1 cellular context compared by ENCODE assay signal in the genomic region with DNA sequence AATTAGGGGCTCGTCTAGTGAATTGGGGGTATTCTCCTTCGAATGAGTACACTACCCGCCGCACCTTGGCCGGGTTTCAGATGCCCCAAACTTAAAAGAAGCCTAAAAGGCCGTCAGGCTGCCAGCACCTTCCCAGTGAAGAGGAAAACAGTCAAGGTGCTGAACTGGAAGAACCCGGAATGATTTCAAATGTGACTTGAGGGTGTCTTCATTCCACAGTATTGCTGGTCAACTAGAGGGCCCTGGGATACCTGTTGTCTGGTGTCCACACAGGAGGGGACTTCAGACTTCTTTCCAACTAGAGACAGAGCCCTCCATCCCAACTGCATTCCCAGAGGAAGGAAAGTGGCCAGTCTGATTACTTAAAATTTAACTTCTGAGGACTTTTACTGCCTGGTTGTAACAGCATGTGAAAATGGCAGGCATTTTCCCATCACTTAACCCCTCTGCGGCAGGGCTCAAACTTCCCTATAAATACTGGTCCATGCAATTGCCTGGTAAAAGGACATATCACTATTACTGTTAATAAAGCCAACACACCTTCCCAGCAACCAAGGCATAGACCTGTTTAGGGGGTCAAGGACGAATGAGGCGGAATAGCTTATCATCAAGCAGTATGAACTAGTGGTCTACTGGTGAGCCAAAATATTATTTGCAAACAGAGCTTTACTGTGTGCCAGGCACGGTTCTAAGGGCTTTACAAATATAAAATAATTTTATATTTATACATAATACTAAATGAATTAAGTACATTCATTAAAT.
TF ChIP-seq lines count a peak whose summit lies in the region.

No MANE protein-coding gene starts in this region.

TF ChIP-seq in HepG2, 621 proteins besides CTCF, POLR2A, EP300 and RAD21 (continued from another document and continues in another):
- TF ChIP-seq, protein P1, sequence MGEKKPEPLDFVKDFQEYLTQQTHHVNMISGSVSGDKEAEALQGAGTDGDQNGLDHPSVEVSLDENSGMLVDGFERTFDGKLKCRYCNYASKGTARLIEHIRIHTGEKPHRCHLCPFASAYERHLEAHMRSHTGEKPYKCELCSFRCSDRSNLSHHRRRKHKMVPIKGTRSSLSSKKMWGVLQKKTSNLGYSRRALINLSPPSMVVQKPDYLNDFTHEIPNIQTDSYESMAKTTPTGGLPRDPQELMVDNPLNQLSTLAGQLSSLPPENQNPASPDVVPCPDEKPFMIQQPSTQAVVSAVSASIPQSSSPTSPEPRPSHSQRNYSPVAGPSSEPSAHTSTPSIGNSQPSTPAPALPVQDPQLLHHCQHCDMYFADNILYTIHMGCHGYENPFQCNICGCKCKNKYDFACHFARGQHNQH (CRISPR knock-in tag; IDR thresholded peaks at IDR 0.05), result 0 out of 2 replicates have a peak, but pooled peaks have one; percentile 8
- TF ChIP-seq ZEB1 (IDR thresholded peaks at IDR 0.05; ENCODE audit: insufficient replicate concordance, low read depth) (peak; percentile 45), SETDB1 (CRISPR knock-in tag; IDR thresholded peaks at IDR 0.05; ENCODE audit: borderline replicate concordance) (no peak), CAMTA2 (CRISPR knock-in tag; IDR thresholded peaks at IDR 0.05; ENCODE audit: borderline replicate concordance) (0 out of 2 replicates have a peak, but pooled peaks have one; percentile 67), ELF4 (CRISPR knock-in tag; IDR thresholded peaks at IDR 0.05; ENCODE audit: borderline replicate concordance) (0 out of 2 replicates have a peak, but pooled peaks have one; percentile 68), FOXM1 (CRISPR knock-in tag; IDR thresholded peaks at IDR 0.05) (no peak), NKX3-1 (CRISPR knock-in tag; IDR thresholded peaks at IDR 0.05) (peak; percentile 14; the same call in 1 of the 2 replicates), ZNF670 (CRISPR knock-in tag; IDR thresholded peaks at IDR 0.05; ENCODE audit: borderline replicate concordance) (peak; percentile 57; the same call in 1 of the 2 replicates), LCORL (IDR thresholded peaks at IDR 0.05) (no peak), LCORL (CRISPR knock-in tag; IDR thresholded peaks at IDR 0.05) (peak; percentile 33; the same call in 1 of the 2 replicates), CENPT (CRISPR knock-in tag; IDR thresholded peaks at IDR 0.05; ENCODE audit: low read depth) (no peak), SATB2 (CRISPR knock-in tag; IDR thresholded peaks at IDR 0.05) (peak; percentile 76; the same call in 1 of the 2 replicates), RFXAP (CRISPR knock-in tag; IDR thresholded peaks at IDR 0.05; ENCODE audit: borderline replicate concordance) (peak; percentile 78; the same call in 1 of the 2 replicates), BCL6 (CRISPR knock-in tag; IDR thresholded peaks at IDR 0.05) (0 out of 2 replicates have a peak, but pooled peaks have one; percentile 1), ZBTB21 (CRISPR knock-in tag; IDR thresholded peaks at IDR 0.05) (no peak), PPARG (CRISPR knock-in tag; conservative IDR thresholded peaks at IDR 0.05) (no peak), ZNF224 (CRISPR knock-in tag; IDR thresholded peaks at IDR 0.05) (no peak), ZNF891 (CRISPR knock-in tag; IDR thresholded peaks at IDR 0.05) (no peak), ZNF766 (CRISPR knock-in tag; IDR thresholded peaks at IDR 0.05; ENCODE audit: borderline replicate concordance) (peak; percentile 65; the same call in 1 of the 2 replicates), YY1 (IDR thresholded peaks at IDR 0.05; ENCODE audit: insufficient read depth, insufficient replicate concordance, low read depth, low read length) (peak; percentile 3), MAF1 (CRISPR knock-in tag; IDR thresholded peaks at IDR 0.05; ENCODE audit: borderline replicate concordance) (0 out of 2 replicates have a peak, but pooled peaks have one; percentile 26), NFIC (IDR thresholded peaks at IDR 0.05; ENCODE audit: low read length) (no peak), PITX1 (CRISPR knock-in tag; IDR thresholded peaks at IDR 0.05) (peak; percentile 32), ZNF644 (CRISPR knock-in tag; IDR thresholded peaks at IDR 0.05; ENCODE audit: low read depth) (peak; percentile 17; the same call in 1 of the 2 replicates), ZNF674 (CRISPR knock-in tag; IDR thresholded peaks at IDR 0.05; ENCODE audit: low read depth) (peak; percentile 2; the same call in 1 of the 2 replicates), ETV6 (CRISPR knock-in tag; conservative IDR thresholded peaks at IDR 0.05) (0 out of 2 replicates have a peak, but pooled peaks have one; percentile 14), ZNF776 (CRISPR knock-in tag; IDR thresholded peaks at IDR 0.05) (0 out of 2 replicates have a peak, but pooled peaks have one; percentile 6), FIP1L1 (IDR thresholded peaks at IDR 0.05; ENCODE audit: borderline replicate concordance, insufficient read depth, low read depth, low read length) (0 out of 2 replicates have a peak, but pooled peaks have one; percentile 6), SNAPC2 (CRISPR knock-in tag; IDR thresholded peaks at IDR 0.05) (0 out of 2 replicates have a peak, but pooled peaks have one; percentile 17), SALL1 (CRISPR knock-in tag; IDR thresholded peaks at IDR 0.05) (no peak), ZNF703 (CRISPR knock-in tag; IDR thresholded peaks at IDR 0.05; ENCODE audit: borderline replicate concordance) (0 out of 2 replicates have a peak, but pooled peaks have one; percentile 27), FOXK2 (IDR thresholded peaks at IDR 0.05) (no peak), ONECUT2 (CRISPR knock-in tag; IDR thresholded peaks at IDR 0.05) (no peak), KLF6 (CRISPR knock-in tag; IDR thresholded peaks at IDR 0.05) (no peak), ARNTL (CRISPR knock-in tag; IDR thresholded peaks at IDR 0.05) (peak; percentile 55; the same call in 1 of the 2 replicates), ZSCAN25 (CRISPR knock-in tag; IDR thresholded peaks at IDR 0.05) (peak; percentile 42; the same call in 1 of the 2 replicates), ZSCAN20 (CRISPR knock-in tag; IDR thresholded peaks at IDR 0.05; ENCODE audit: borderline replicate concordance) (peak; percentile 62; the same call in 1 of the 2 replicates)
- TF ChIP-seq, protein P2, sequence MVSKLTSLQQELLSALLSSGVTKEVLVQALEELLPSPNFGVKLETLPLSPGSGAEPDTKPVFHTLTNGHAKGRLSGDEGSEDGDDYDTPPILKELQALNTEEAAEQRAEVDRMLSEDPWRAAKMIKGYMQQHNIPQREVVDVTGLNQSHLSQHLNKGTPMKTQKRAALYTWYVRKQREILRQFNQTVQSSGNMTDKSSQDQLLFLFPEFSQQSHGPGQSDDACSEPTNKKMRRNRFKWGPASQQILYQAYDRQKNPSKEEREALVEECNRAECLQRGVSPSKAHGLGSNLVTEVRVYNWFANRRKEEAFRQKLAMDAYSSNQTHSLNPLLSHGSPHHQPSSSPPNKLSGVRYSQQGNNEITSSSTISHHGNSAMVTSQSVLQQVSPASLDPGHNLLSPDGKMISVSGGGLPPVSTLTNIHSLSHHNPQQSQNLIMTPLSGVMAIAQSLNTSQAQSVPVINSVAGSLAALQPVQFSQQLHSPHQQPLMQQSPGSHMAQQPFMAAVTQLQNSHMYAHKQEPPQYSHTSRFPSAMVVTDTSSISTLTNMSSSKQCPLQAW (CRISPR knock-in tag; IDR thresholded peaks at IDR 0.05), result peak; percentile 1; the same call in 1 of the 2 replicates
- TF ChIP-seq, protein P3, sequence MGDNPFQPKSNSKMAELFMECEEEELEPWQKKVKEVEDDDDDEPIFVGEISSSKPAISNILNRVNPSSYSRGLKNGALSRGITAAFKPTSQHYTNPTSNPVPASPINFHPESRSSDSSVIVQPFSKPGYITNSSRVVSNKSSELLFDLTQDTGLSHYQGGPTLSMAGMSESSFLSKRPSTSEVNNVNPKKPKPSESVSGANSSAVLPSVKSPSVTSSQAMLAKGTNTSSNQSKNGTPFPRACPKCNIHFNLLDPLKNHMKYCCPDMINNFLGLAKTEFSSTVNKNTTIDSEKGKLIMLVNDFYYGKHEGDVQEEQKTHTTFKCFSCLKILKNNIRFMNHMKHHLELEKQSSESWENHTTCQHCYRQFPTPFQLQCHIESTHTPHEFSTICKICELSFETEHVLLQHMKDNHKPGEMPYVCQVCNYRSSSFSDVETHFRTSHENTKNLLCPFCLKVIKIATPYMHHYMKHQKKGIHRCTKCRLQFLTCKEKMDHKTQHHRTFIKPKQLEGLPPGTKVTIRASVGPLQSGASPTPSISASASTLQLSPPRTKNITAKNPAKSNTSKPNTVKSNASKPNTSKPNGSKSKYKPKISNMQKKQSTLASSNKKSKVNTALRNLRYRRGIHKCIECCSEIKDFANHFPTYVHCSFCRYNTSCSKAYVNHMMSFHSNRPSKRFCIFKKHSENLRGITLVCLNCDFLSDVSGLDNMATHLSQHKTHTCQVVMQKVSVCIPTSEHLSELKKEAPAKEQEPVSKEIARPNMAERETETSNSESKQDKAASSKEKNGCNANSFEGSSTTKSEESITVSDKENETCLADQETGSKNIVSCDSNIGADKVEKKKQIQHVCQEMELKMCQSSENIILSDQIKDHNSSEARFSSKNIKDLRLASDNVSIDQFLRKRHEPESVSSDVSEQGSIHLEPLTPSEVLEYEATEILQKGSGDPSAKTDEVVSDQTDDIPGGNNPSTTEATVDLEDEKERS (CRISPR knock-in tag; IDR thresholded peaks at IDR 0.05), result no peak; the same call in 1 of the 2 replicates
- TF ChIP-seq, protein P4, sequence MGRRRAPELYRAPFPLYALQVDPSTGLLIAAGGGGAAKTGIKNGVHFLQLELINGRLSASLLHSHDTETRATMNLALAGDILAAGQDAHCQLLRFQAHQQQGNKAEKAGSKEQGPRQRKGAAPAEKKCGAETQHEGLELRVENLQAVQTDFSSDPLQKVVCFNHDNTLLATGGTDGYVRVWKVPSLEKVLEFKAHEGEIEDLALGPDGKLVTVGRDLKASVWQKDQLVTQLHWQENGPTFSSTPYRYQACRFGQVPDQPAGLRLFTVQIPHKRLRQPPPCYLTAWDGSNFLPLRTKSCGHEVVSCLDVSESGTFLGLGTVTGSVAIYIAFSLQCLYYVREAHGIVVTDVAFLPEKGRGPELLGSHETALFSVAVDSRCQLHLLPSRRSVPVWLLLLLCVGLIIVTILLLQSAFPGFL (CRISPR knock-in tag; IDR thresholded peaks at IDR 0.05), result no peak
- TF ChIP-seq, protein P5, sequence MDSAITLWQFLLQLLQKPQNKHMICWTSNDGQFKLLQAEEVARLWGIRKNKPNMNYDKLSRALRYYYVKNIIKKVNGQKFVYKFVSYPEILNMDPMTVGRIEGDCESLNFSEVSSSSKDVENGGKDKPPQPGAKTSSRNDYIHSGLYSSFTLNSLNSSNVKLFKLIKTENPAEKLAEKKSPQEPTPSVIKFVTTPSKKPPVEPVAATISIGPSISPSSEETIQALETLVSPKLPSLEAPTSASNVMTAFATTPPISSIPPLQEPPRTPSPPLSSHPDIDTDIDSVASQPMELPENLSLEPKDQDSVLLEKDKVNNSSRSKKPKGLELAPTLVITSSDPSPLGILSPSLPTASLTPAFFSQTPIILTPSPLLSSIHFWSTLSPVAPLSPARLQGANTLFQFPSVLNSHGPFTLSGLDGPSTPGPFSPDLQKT (CRISPR knock-in tag; IDR thresholded peaks at IDR 0.05; ENCODE audit: borderline replicate concordance), result no peak
- TF ChIP-seq, protein P6, sequence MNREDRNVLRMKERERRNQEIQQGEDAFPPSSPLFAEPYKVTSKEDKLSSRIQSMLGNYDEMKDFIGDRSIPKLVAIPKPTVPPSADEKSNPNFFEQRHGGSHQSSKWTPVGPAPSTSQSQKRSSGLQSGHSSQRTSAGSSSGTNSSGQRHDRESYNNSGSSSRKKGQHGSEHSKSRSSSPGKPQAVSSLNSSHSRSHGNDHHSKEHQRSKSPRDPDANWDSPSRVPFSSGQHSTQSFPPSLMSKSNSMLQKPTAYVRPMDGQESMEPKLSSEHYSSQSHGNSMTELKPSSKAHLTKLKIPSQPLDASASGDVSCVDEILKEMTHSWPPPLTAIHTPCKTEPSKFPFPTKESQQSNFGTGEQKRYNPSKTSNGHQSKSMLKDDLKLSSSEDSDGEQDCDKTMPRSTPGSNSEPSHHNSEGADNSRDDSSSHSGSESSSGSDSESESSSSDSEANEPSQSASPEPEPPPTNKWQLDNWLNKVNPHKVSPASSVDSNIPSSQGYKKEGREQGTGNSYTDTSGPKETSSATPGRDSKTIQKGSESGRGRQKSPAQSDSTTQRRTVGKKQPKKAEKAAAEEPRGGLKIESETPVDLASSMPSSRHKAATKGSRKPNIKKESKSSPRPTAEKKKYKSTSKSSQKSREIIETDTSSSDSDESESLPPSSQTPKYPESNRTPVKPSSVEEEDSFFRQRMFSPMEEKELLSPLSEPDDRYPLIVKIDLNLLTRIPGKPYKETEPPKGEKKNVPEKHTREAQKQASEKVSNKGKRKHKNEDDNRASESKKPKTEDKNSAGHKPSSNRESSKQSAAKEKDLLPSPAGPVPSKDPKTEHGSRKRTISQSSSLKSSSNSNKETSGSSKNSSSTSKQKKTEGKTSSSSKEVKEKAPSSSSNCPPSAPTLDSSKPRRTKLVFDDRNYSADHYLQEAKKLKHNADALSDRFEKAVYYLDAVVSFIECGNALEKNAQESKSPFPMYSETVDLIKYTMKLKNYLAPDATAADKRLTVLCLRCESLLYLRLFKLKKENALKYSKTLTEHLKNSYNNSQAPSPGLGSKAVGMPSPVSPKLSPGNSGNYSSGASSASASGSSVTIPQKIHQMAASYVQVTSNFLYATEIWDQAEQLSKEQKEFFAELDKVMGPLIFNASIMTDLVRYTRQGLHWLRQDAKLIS (CRISPR knock-in tag; IDR thresholded peaks at IDR 0.05), result peak; percentile 28; the same call in 1 of the 2 replicates
- TF ChIP-seq, protein P7, sequence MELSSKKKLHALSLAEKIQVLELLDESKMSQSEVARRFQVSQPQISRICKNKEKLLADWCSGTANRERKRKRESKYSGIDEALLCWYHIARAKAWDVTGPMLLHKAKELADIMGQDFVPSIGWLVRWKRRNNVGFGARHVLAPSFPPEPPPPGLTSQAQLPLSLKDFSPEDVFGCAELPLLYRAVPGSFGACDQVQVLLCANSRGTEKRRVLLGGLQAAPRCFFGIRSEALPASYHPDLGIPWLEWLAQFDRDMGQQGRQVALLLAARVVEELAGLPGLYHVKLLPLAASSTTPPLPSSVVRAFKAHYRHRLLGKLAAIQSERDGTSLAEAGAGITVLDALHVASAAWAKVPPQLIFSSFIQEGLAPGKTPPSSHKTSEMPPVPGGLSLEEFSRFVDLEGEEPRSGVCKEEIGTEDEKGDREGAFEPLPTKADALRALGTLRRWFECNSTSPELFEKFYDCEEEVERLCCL (CRISPR knock-in tag; IDR thresholded peaks at IDR 0.05; ENCODE audit: borderline replicate concordance), result no peak
